Comparison of ENCODE assay signal across 15 cellular contexts in the genomic region with DNA sequence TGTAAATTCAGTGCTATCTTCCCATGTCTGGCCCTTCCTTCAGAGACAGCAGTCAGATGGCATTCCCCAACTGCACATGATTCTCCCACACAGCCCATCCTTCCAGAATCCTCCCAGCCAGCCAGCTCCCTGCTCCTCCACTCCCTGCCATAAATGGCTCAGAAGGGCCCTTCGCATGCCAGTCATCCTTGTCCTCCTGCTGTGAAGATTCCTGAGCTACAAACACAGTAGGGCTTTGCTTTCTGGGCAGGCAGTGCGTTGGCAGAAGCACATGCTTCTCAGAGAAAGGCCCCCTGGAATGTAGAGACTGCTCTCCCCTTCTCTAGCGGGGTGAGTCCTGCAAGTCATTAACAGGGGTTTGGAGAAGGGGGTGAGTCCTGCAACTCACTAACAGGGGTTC.
A peak's percentile ranks its signal among the peaks of the same experiment; 100 is the strongest.
DNase-seq lines count a peak whose midpoint lies in the region; ATAC-seq lines count a peak whose summit lies in the region.
"Had no signal": no experiment of that assay in that cellular context is flagged by ENCODE, and none has a peak within 500 bp of the region (broad histone marks: within the 10 kb centered on the region; RNA-seq: fewer than 3 reads in every experiment).

No MANE protein-coding gene starts in this region.

- no peak overlapping the region for H2AFZ ChIP-seq in GM23248

- no peak for ATAC-seq in HG02981 (IDR thresholded peaks at IDR 0.05; ENCODE audit: unreplicated experiment)
- ATAC-seq: activated naive CD4-positive, alpha-beta T cell treated with anti-CD3 and anti-CD28 coated beads, Interleukin-2, amount 50 U/mL, for 72 hours had no signal

- H3K9me3 ChIP-seq in GM23248 (ENCODE audit: low read depth) (no peaks in the 10 kb centered on the region), stomach smooth muscle (ENCODE audit: control insufficient read depth in 2 of 2, low read length in 2 of 2) (no peaks in the 10 kb centered on the region)
- H3K9me3 ChIP-seq: breast epithelium, lower lobe of right lung had no signal

- H3K36me3 ChIP-seq in GM23248 (ENCODE audit: low read depth) (no peaks in the 10 kb centered on the region), stomach smooth muscle (ENCODE audit: control insufficient read depth in 2 of 2, insufficient read depth in 2 of 2, low read length in 2 of 2) (no peaks in the 10 kb centered on the region)
- H3K36me3 ChIP-seq: breast epithelium, lower lobe of right lung had no signal

- H4K20me1 ChIP-seq in GM23248 (ENCODE audit: insufficient read depth) = no peaks in the 10 kb centered on the region

- WGBS in GM23248 (ENCODE audit: low coverage in 1 of 2, low lambda C conversion rate in 2 of 2, missing lambda C conversion rate in 2 of 2), 2 experiments = 1% methylated on average over 3 of the region's 3 CpGs

- no peaks in the 10 kb centered on the region for H3K9me2 ChIP-seq in GM23248 (ENCODE audit: insufficient read depth)

- no peaks in the 10 kb centered on the region for H3F3A ChIP-seq in GM23248 (ENCODE audit: insufficient read depth)

- peak; percentile 4 for DNase-seq in GM23248
- DNase-seq in NCI-H510A treated with DMSO at 0.1 percent for 48 hours (lab: John Stamatoyannopoulos, UW) = peak; percentile 64
- peak; percentile 56 for DNase-seq in iPS-NIHi7 (ENCODE audit: extremely low spot score)
- DNase-seq in activated T-cell treated with anti-CD3 and anti-CD28 coated beads for 4 hours = no peak
- no peak for DNase-seq in cardiac septum (ENCODE audit: low spot score)
- DNase-seq: activated CD4-positive, alpha-beta T cell treated with anti-CD3 and anti-CD28 coated beads, Interleukin-2, amount 50 U/mL, for 4 hours; activated T-cell treated with anti-CD3 and anti-CD28 coated beads, Interleukin-2, amount 50 U/mL, for 1 hour; effector CD4-positive, alpha-beta T cell; lower lobe of right lung; NCI-H1092 treated with DMSO at 0.1 percent for 48 hours had no signal

- in situ Hi-C loops in GM23248 (cut with MboI) = no loop called here

- H3K4me1 ChIP-seq in GM23248 (ENCODE audit: insufficient read depth) = no peaks in the 10 kb centered on the region
- H3K4me1 ChIP-seq in stomach smooth muscle (ENCODE audit: control insufficient read depth, insufficient read depth, low read length) = peaks cover 17% of the 10 kb centered on the region
- H3K4me1 ChIP-seq: breast epithelium had no signal

- intact Hi-C loops in cardiac septum (cut with DNase I) = loop anchor here (10.0 kb wide), 1 partner anchor 1226 kb away; no protein-coding TSS in a partner anchor

- no peaks in the 10 kb centered on the region for H3K79me2 ChIP-seq in GM23248 (ENCODE audit: insufficient read depth)

- no peak overlapping the region for H3K4me2 ChIP-seq in GM23248 (ENCODE audit: unreplicated experiment)
- H3K4me2 ChIP-seq: KMS-11 had no signal

- H3K4me3 ChIP-seq in GM23248 = no peak overlapping the region
- no peak overlapping the region for H3K4me3 ChIP-seq in stomach smooth muscle (ENCODE audit: low read length in 2 of 2)

- H3K27me3 ChIP-seq in GM23248 (replicated peaks; ENCODE audit: insufficient read depth) (peaks cover 29% of the 10 kb centered on the region), stomach smooth muscle (ENCODE audit: control insufficient read depth in 1 of 2, insufficient read depth in 2 of 2, low read length in 2 of 2) (peaks cover 0 to 3% of the 10 kb centered on the region in 2 donors)
- H3K27me3 ChIP-seq: breast epithelium had no signal

- H3K9ac ChIP-seq in GM23248 (no peak overlapping the region), stomach smooth muscle (ENCODE audit: low read length in 2 of 2) (no peak overlapping the region)
- H3K9ac ChIP-seq: KMS-11 had no signal

- H3K27ac ChIP-seq in GM23248 (no peak overlapping the region), stomach smooth muscle (ENCODE audit: low read length) (peak overlapping the region; percentile 46)
- H3K27ac ChIP-seq: breast epithelium, KMS-11, lower lobe of right lung had no signal

Comparison
In these comparisons a context has a peak if more than half of its experiments do, and no peak if none do; other contexts are left out.
1. DNase-seq: peak in GM23248 (single experiment), NCI-H510A treated with DMSO at 0.1 percent for 48 hours (single experiment) and iPS-NIHi7 (single experiment); none in activated T-cell treated with anti-CD3 and anti-CD28 coated beads for 4 hours (single experiment) and cardiac septum (single experiment).